Comparison of ENCODE assay signal across 12 cellular contexts in the genomic region with DNA sequence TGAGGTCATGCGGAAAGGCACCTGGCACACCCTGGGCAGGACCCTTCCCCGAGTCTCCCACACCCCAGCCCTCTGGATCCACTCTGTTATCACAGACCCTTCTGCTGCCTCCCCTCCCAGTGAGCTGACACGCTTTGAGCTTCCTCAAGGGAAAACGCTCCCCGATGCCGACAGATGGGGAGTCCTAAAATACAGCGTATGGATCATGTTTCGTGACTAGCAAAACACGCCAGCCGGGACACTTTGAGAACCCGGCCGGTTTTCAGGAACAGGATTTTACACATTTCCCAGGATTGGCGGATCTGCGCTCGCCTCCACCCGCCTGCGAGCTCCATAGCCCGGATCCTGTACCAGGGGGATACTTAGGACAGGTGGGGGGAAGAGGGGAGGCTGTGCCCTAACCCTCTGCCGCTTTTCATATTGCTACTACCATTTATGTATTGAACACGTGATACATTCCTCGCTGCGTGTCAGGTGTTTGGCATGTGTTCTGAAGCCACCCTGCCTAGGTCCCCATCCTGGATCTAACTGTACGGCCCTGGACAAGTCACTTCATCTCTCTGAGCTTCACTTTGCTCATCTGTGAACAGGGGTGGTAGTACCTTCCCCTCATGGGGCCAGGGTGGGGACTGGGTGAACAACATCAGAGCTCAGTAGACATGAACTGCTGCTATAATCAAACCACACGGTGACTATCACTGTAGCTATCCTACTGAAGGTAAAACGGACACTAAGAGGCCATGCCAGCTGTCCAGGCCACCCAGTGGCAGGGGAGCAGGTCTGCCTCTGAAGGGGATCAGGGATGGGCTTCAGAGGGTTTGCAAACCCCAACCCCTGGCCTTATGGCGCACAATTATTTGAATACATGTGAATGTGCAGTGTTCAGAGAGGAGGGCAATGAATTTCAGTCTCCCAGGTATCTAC.
DNase-seq lines count a peak whose midpoint lies in the region; ATAC-seq and TF ChIP-seq lines count a peak whose summit lies in the region.
"Had no signal": no experiment of that assay in that cellular context is flagged by ENCODE, and none has a peak within 500 bp of the region (broad histone marks: within the 10 kb centered on the region; RNA-seq: fewer than 3 reads in every experiment).

No MANE protein-coding gene starts in this region.

- peaks cover 81% of the 10 kb centered on the region for H3K4me1 Mint-ChIP-seq in WTC11

- POLR2A ChIA-PET in WTC11 (lab: Charles Lee): interaction anchor here (1.2 kb wide), 1 partner anchor 14 kb away, joined by 3 read pairs; no protein-coding TSS in a partner anchor

- H2AFZ ChIP-seq in osteoblast (ENCODE audit: low read length) (no peak overlapping the region), neuronal stem cell (ENCODE audit: low read length) (no peak overlapping the region)

- no peak for ATAC-seq in Right ventricle myocardium inferior
- ATAC-seq in left ventricle myocardium superior: no peak
- ATAC-seq in WTC11: peak; percentile 11
- ATAC-seq: upper lobe of right lung had no signal

- TF ChIP-seq CTCF in WTC11 (IDR thresholded peaks at IDR 0.05) (no peak), Peyer's patch (IDR thresholded peaks at IDR 0.05) (no peak), osteoblast (IDR thresholded peaks at IDR 0.05; ENCODE audit: extremely low read depth, low read depth, low read length) (no peak)

- H3K4me2 ChIP-seq in osteoblast (ENCODE audit: insufficient read depth, low read length): no peak overlapping the region
- no peak overlapping the region for H3K4me2 ChIP-seq in neuronal stem cell (ENCODE audit: insufficient read depth, low read length, poor library complexity, severe bottlenecking)

- peaks cover 8% of the 10 kb centered on the region for H4K20me1 ChIP-seq in osteoblast (ENCODE audit: insufficient read depth, low read length)

- peak overlapping the region; percentile 87 for H3K27ac Mint-ChIP-seq in WTC11
- H3K27ac Mint-ChIP-seq: activated T-helper 2 cell treated with anti-CD3 and anti-CD28 coated beads, Interferon-gamma antibody, Interleukin-2, Interleukin-4, amounts not matched to agents 10 μg/mL and 5 μg/mL and 100 μg/mL, durations not matched to agents 14 hours and 24 hours and 36 hours had no signal

- H3K23ac ChIP-seq in neuronal stem cell (ENCODE audit: low read depth, low read length, poor library complexity): no peak overlapping the region

- no peak overlapping the region for H3K18ac ChIP-seq in neuronal stem cell (ENCODE audit: low read length)

- H3K36me3 Mint-ChIP-seq in WTC11: peaks cover 2% of the 10 kb centered on the region; the same call in 1 of the 2 replicates

- CTCF ChIA-PET in WTC11 (lab: Charles Lee): interaction anchor here (0.7 to 2.2 kb wide), 10 partner anchors 9 to 146 kb away, joined by 3 to 8 read pairs (median 4); no protein-coding TSS in a partner anchor

- no peak overlapping the region for H2BK5ac ChIP-seq in neuronal stem cell (ENCODE audit: low read length)

- no peak overlapping the region for H2BK12ac ChIP-seq in neuronal stem cell (ENCODE audit: low read length)

- no peak overlapping the region for H2BK15ac ChIP-seq in neuronal stem cell (ENCODE audit: low read length)

- peak; percentile 21 for DNase-seq in Right ventricle myocardium inferior (ENCODE audit: missing footprints)
- DNase-seq in left ventricle myocardium superior: no peak
- DNase-seq in WTC11 (ENCODE audit: low spot score): no peak
- peak; percentile 70 for DNase-seq in left kidney (ENCODE audit: low read depth, low spot score)
- peak; percentile 62 for DNase-seq in superior temporal gyrus (ENCODE audit: extremely low spot score)
- DNase-seq in Peyer's patch: no peak
- no peak for DNase-seq in osteoblast (ENCODE audit: insufficient read length, low spot score, missing footprints)
- DNase-seq in neuronal stem cell (ENCODE audit: low spot score): no peak
- DNase-seq: Calu3, nucleus accumbens, upper lobe of right lung had no signal

- no CpG with 5 or more reads among the region's 26 CpGs for WGBS in neuronal stem cell (ENCODE audit: extremely low coverage in 2 of 2, insufficient read length in 2 of 2, insufficient replicate concordance in 1 of 2), 2 donors

- H3K4me1 ChIP-seq in Peyer's patch (peaks cover 0 to 39% (median 1%) of the 10 kb centered on the region in 4 donors), osteoblast (ENCODE audit: insufficient read depth, low read length) (no peaks in the 10 kb centered on the region), neuronal stem cell (ENCODE audit: control insufficient read depth in 2 of 2, insufficient read depth in 1 of 2, low read depth in 1 of 2, low read length in 2 of 2) (peaks cover 8 to 10% of the 10 kb centered on the region in 2 donors)

- no peak overlapping the region for H3K9ac ChIP-seq in neuronal stem cell (ENCODE audit: low read depth, low read length, poor library complexity)

- peaks cover 3% of the 10 kb centered on the region for H3K79me2 ChIP-seq in osteoblast (ENCODE audit: insufficient read depth, low read length)

- no peaks in the 10 kb centered on the region for H3K9me3 ChIP-seq in Peyer's patch
- no peaks in the 10 kb centered on the region for H3K9me3 ChIP-seq in osteoblast (ENCODE audit: low read depth, low read length)
- no peaks in the 10 kb centered on the region for H3K9me3 ChIP-seq in neuronal stem cell (replicated peaks in 1 of 2; ENCODE audit: control insufficient read depth in 2 of 2, insufficient read depth in 1 of 2, low read depth in 1 of 2, low read length in 2 of 2)
- H3K9me3 ChIP-seq: upper lobe of right lung had no signal

- H2AK5ac ChIP-seq in neuronal stem cell (ENCODE audit: low read depth, low read length): no peak overlapping the region

- no peak overlapping the region for H3K4me3 Mint-ChIP-seq in WTC11

- H4K8ac ChIP-seq in neuronal stem cell (ENCODE audit: low read depth, low read length): no peak overlapping the region

- H3K9me3 Mint-ChIP-seq in WTC11: no peaks in the 10 kb centered on the region
- H3K9me3 Mint-ChIP-seq: activated T-helper 2 cell treated with anti-CD3 and anti-CD28 coated beads, Interferon-gamma antibody, Interleukin-2, Interleukin-4, amounts not matched to agents 10 μg/mL and 5 μg/mL and 100 μg/mL, durations not matched to agents 14 hours and 24 hours and 36 hours had no signal

- H3K36me3 ChIP-seq in Peyer's patch (peaks cover 0 to 4% (median 0%) of the 10 kb centered on the region in 3 donors), osteoblast (ENCODE audit: insufficient read depth, low read length) (no peaks in the 10 kb centered on the region), neuronal stem cell (replicated peaks in 1 of 2; ENCODE audit: control insufficient read depth in 2 of 2, insufficient read depth in 2 of 2, low read length in 2 of 2) (peaks cover 0 to 77% of the 10 kb centered on the region in 2 donors)
- H3K36me3 ChIP-seq: upper lobe of right lung had no signal

- H3K79me1 ChIP-seq in neuronal stem cell (ENCODE audit: low read depth, low read length): peaks cover 6% of the 10 kb centered on the region

- no peak overlapping the region for H3K14ac ChIP-seq in neuronal stem cell (ENCODE audit: low read length)

- no peaks in the 10 kb centered on the region for H3K27me3 ChIP-seq in Peyer's patch
- no peaks in the 10 kb centered on the region for H3K27me3 ChIP-seq in osteoblast (ENCODE audit: insufficient read depth, low read length)
- H3K27me3 ChIP-seq in neuronal stem cell (ENCODE audit: control insufficient read depth in 3 of 3, insufficient read depth in 3 of 3, low read depth in 1 of 3, low read length in 3 of 3): no peaks in the 10 kb centered on the region
- H3K27me3 ChIP-seq: upper lobe of right lung had no signal

- no peak overlapping the region for H4K91ac ChIP-seq in neuronal stem cell (ENCODE audit: low read depth, low read length, poor library complexity)

- H3K4ac ChIP-seq in neuronal stem cell (ENCODE audit: low read length): no peak overlapping the region

- no peak overlapping the region for H2BK120ac ChIP-seq in neuronal stem cell (ENCODE audit: low read depth, low read length)

- H3K27ac ChIP-seq in Peyer's patch (peak overlapping the region in 1 of 4 donors; percentile 10), osteoblast (ENCODE audit: low read depth, low read length) (no peak overlapping the region), neuronal stem cell (replicated peaks; ENCODE audit: low read length) (no peak overlapping the region)
- H3K27ac ChIP-seq: upper lobe of right lung had no signal

- intact Hi-C loops in Right ventricle myocardium inferior (cut with DNase I): no loop called here
- intact Hi-C loops in left ventricle myocardium superior (cut with micrococcal nuclease): no loop called here

- TF ChIP-seq POLR2A in Peyer's patch (IDR thresholded peaks at IDR 0.05): no peak

- no peaks in the 10 kb centered on the region; the same call in 1 of the 2 replicates for H3K27me3 Mint-ChIP-seq in WTC11 (ENCODE audit: low read depth)

- no peak overlapping the region for H3K4me3 ChIP-seq in Peyer's patch
- no peak overlapping the region for H3K4me3 ChIP-seq in osteoblast (ENCODE audit: insufficient read depth, low read length)
- no peak overlapping the region for H3K4me3 ChIP-seq in neuronal stem cell (ENCODE audit: low read length in 2 of 2)
- H3K4me3 ChIP-seq: upper lobe of right lung had no signal

TF ChIP-seq in WTC11, 78 proteins besides CTCF, POLR2A, EP300 and RAD21:
- TF ChIP-seq CREB1 (CRISPR knock-in tag; IDR thresholded peaks at IDR 0.05) (no peak), NFATC4 (CRISPR knock-in tag; IDR thresholded peaks at IDR 0.05) (no peak), CBFB (CRISPR knock-in tag; IDR thresholded peaks at IDR 0.05; ENCODE audit: low read depth) (no peak), IRF2 (CRISPR knock-in tag; IDR thresholded peaks at IDR 0.05; ENCODE audit: borderline replicate concordance, low read depth) (no peak)

Comparison
In these comparisons a context has a peak if more than half of its experiments do, and no peak if none do; other contexts are left out.
1. DNase-seq: peak in Right ventricle myocardium inferior (single experiment), left kidney (single experiment) and superior temporal gyrus (single experiment); none in left ventricle myocardium superior (single experiment), WTC11 (single experiment), Peyer's patch (0 of 3), osteoblast (single experiment) and neuronal stem cell (single experiment).